15 cellular contexts compared by ENCODE assay signal in the genomic region with DNA sequence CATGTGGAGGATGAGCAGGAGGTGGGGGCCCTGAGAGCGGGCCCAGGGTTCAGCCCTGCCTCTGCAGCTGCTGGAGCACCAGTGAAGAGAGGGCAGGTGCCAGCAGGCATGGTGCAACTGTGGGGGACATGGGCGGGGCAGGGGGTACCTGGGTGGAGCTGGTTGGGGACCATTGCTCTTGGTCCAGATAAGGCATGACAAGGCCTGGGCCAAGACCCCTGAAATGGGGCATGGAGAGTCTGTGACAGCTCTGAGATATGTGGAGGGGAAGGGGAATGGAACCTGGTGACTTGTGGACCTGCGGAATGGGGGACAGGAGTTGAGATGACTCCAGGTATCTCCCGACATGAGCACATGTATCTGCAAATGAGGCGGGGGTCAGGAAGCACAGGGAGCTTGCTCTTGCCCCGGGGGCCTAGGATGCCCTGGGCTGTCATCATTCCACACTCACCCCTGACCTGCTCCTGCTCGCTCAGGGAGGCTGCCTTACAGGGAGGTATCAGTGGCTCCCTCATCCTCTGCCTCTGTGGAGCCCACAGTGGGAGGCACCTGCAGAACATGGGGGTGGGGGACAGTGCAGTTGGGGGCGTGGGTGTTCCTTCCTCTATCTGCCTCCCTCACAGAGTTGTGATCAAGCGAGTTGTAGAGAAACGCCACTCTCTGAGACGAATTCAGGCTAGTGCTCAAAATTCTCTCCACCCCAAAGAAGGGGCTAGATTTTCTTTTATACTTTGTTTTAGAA. TPM values are rescaled to one million over a fixed set of nuclear protein-coding genes. Genes with fewer than 3 reads are reported as not detected.
DNase-seq lines count a peak whose midpoint lies in the region; ATAC-seq, FAIRE-seq and TF ChIP-seq lines count a peak whose summit lies in the region.
"Had no signal": no experiment of that assay in that cellular context is flagged by ENCODE, and none has a peak within 500 bp of the region (broad histone marks: within the 10 kb centered on the region; RNA-seq: fewer than 3 reads in every experiment).

No MANE protein-coding gene starts in this region.

- no peak overlapping the region for H3K9ac ChIP-seq in H9 (ENCODE audit: extremely low read depth, insufficient read length, low read length)

- H4K20me1 ChIP-seq in H9 (ENCODE audit: control insufficient read depth, insufficient read depth, insufficient read length) = no peaks in the 10 kb centered on the region

- no peak overlapping the region for H4K5ac ChIP-seq in H9 (ENCODE audit: insufficient read length, low read depth, low read length)

- H3K4me1 ChIP-seq in H9 (ENCODE audit: insufficient read depth, low read length) = peaks cover 4% of the 10 kb centered on the region; the same call in 1 of the 2 replicates
- peaks cover 44 to 53% (median 50%) of the 10 kb centered on the region in 4 donors for H3K4me1 ChIP-seq in upper lobe of left lung

- no peak overlapping the region for H4K91ac ChIP-seq in H9 (ENCODE audit: insufficient read length, low read depth, low read length)

- no peak for TF ChIP-seq POLR2A in upper lobe of left lung (IDR thresholded peaks at IDR 0.05)

- peaks cover 24% of the 10 kb centered on the region for H3K4me1 Mint-ChIP-seq in activated CD8-positive, alpha-beta T cell treated with anti-CD3 and anti-CD28 coated beads for 36 hours (ENCODE audit: low read depth)
- peaks cover 15% of the 10 kb centered on the region for H3K4me1 Mint-ChIP-seq in activated CD8-positive, alpha-beta T cell treated with anti-CD3 and anti-CD28 coated beads, Interleukin-2, amount 10 ng/mL, durations not matched to agents 7 days and 5 days (ENCODE audit: low read depth)
- H3K4me1 Mint-ChIP-seq in H9 (peaks cover 44 to 59% of the 10 kb centered on the region in 2 experiments), neural crest cell (peaks cover 28% of the 10 kb centered on the region)

- no peak for TF ChIP-seq EP300 in upper lobe of left lung (IDR thresholded peaks at IDR 0.05)

- H3K4ac ChIP-seq in H9 (ENCODE audit: low read depth, low read length) = no peak overlapping the region

- TF ChIP-seq CTCF in activated CD8-positive, alpha-beta T cell treated with anti-CD3 and anti-CD28 coated beads for 36 hours (IDR thresholded peaks at IDR 0.05) = no peak
- TF ChIP-seq CTCF in H9 (conservative IDR thresholded peaks at IDR 0.05) (no peak), neural crest cell (conservative IDR thresholded peaks at IDR 0.05) (no peak), upper lobe of left lung (IDR thresholded peaks at IDR 0.05) (no peak)

- H3K14ac ChIP-seq in H9 (ENCODE audit: insufficient read depth, low read length) = no peak overlapping the region

- ATAC-seq in activated CD8-positive, alpha-beta T cell treated with anti-CD3 and anti-CD28 coated beads for 36 hours = no peak
- ATAC-seq in activated CD8-positive, alpha-beta T cell treated with anti-CD3 and anti-CD28 coated beads, Interleukin-2, amount 10 ng/mL, durations not matched to agents 7 days and 5 days = no peak
- ATAC-seq in activated naive CD4-positive, alpha-beta T cell treated with anti-CD3 and anti-CD28 coated beads, Interleukin-2, amount 50 U/mL, for 72 hours = no peak
- ATAC-seq in upper lobe of left lung (ENCODE audit: low FRiP score in 2 of 2) = no peak

- no peak overlapping the region for H3K4me3 ChIP-seq in upper lobe of left lung
- H3K4me3 ChIP-seq: thoracic aorta had no signal

- no peak overlapping the region for H3K18ac ChIP-seq in H9 (ENCODE audit: insufficient read length, low read depth, low read length)

- FAIRE-seq in RCC 7860 (lab: Jason Lieb, UNC) = no peak

- H3K4me3 Mint-ChIP-seq in activated CD8-positive, alpha-beta T cell treated with anti-CD3 and anti-CD28 coated beads for 36 hours = no peak overlapping the region
- no peak overlapping the region for H3K4me3 Mint-ChIP-seq in activated CD8-positive, alpha-beta T cell treated with anti-CD3 and anti-CD28 coated beads, Interleukin-2, amount 10 ng/mL, durations not matched to agents 7 days and 5 days
- H3K4me3 Mint-ChIP-seq in H9 = no peak overlapping the region
- peak overlapping the region; percentile 38 for H3K4me3 Mint-ChIP-seq in neural crest cell
- H3K4me3 Mint-ChIP-seq: WTC11 had no signal

- H3T11ph ChIP-seq in H9 (ENCODE audit: low read length) = no peak overlapping the region

- DNase-seq in activated CD8-positive, alpha-beta T cell treated with anti-CD3 and anti-CD28 coated beads for 36 hours = no peak
- no peak for DNase-seq in activated CD8-positive, alpha-beta T cell treated with anti-CD3 and anti-CD28 coated beads, Interleukin-2, amount 10 ng/mL, durations not matched to agents 7 days and 5 days
- DNase-seq in H9 (no peak), neural crest cell (ENCODE audit: low read depth, low spot score) (no peak), HCEC 1CT (no peak), upper lobe of left lung (no peak), RCC 7860 (ENCODE audit: low spot score) (no peak)
- DNase-seq in activated naive CD4-positive, alpha-beta T cell treated with anti-CD3 and anti-CD28 coated beads, Interleukin-2, amount 50 U/mL, for 72 hours (ENCODE audit: low spot score in 2 of 2) = no peak
- DNase-seq: NCI-H1694 treated with DMSO at 0.1 percent for 48 hours, NCI-H510A treated with DMSO at 0.1 percent for 48 hours had no signal

- no peak overlapping the region for H2AFZ ChIP-seq in H9 (ENCODE audit: low read length)

- no peaks in the 10 kb centered on the region for H3K79me2 ChIP-seq in H9 (ENCODE audit: insufficient read depth, low read length)

- no peak overlapping the region for H2AK5ac ChIP-seq in H9 (ENCODE audit: insufficient read length, low read length)

- intact Hi-C loops in activated CD8-positive, alpha-beta T cell treated with anti-CD3 and anti-CD28 coated beads for 36 hours (cut with micrococcal nuclease) = no loop called here

- no peaks in the 10 kb centered on the region for H3K79me1 ChIP-seq in H9 (ENCODE audit: insufficient read depth, low read depth, low read length, poor library complexity, severe bottlenecking)

- H3K27me3 ChIP-seq in H9 (ENCODE audit: insufficient read depth, low read length) (no peaks in the 10 kb centered on the region; the same call in 1 of the 2 replicates), upper lobe of left lung (no peaks in the 10 kb centered on the region)

- no peak overlapping the region for H2BK15ac ChIP-seq in H9 (ENCODE audit: low read depth, low read length)

- WGBS in H9 (ENCODE audit: extremely low coverage, insufficient read length, low lambda C conversion rate) = no CpG with 5 or more reads among the region's 11 CpGs
- 76 to 77% methylated on average over 9 to 11 of the region's 11 CpGs for WGBS in upper lobe of left lung, 2 donors

- no peaks in the 10 kb centered on the region for H3K27me3 Mint-ChIP-seq in activated CD8-positive, alpha-beta T cell treated with anti-CD3 and anti-CD28 coated beads for 36 hours
- peaks cover 16% of the 10 kb centered on the region for H3K27me3 Mint-ChIP-seq in activated CD8-positive, alpha-beta T cell treated with anti-CD3 and anti-CD28 coated beads, Interleukin-2, amount 10 ng/mL, durations not matched to agents 7 days and 5 days (ENCODE audit: low read depth)
- H3K27me3 Mint-ChIP-seq in H9 (ENCODE audit: low read depth) (peaks cover 14% of the 10 kb centered on the region), neural crest cell (ENCODE audit: low read depth) (no peaks in the 10 kb centered on the region)

- no peak overlapping the region for H3K23ac ChIP-seq in H9 (ENCODE audit: insufficient read length, low read depth, low read length)

- H3K36me3 ChIP-seq in upper lobe of left lung = no peaks in the 10 kb centered on the region
- H3K36me3 ChIP-seq: thoracic aorta had no signal

- H3K36me3 Mint-ChIP-seq in activated CD8-positive, alpha-beta T cell treated with anti-CD3 and anti-CD28 coated beads for 36 hours (ENCODE audit: low read depth) = no peaks in the 10 kb centered on the region
- no peaks in the 10 kb centered on the region for H3K36me3 Mint-ChIP-seq in activated CD8-positive, alpha-beta T cell treated with anti-CD3 and anti-CD28 coated beads, Interleukin-2, amount 10 ng/mL, durations not matched to agents 7 days and 5 days (ENCODE audit: low read depth)
- H3K36me3 Mint-ChIP-seq in H9 (ENCODE audit: insufficient read depth in 1 of 3, low read depth in 3 of 3) = no peaks in the 10 kb centered on the region
- H3K36me3 Mint-ChIP-seq in activated naive CD4-positive, alpha-beta T cell treated with anti-CD3 and anti-CD28 coated beads, Interleukin-2, amount 50 U/mL, for 72 hours = no peaks in the 10 kb centered on the region
- no peaks in the 10 kb centered on the region for H3K36me3 Mint-ChIP-seq in neural crest cell (ENCODE audit: low read depth)
- H3K36me3 Mint-ChIP-seq: WTC11 had no signal

- H3K9me3 Mint-ChIP-seq in activated CD8-positive, alpha-beta T cell treated with anti-CD3 and anti-CD28 coated beads for 36 hours = no peaks in the 10 kb centered on the region
- no peaks in the 10 kb centered on the region for H3K9me3 Mint-ChIP-seq in activated CD8-positive, alpha-beta T cell treated with anti-CD3 and anti-CD28 coated beads, Interleukin-2, amount 10 ng/mL, durations not matched to agents 7 days and 5 days (ENCODE audit: insufficient read depth)
- peaks cover 0 to 4% of the 10 kb centered on the region in 2 experiments; a peak in 2 of 5 replicates for H3K9me3 Mint-ChIP-seq in H9
- no peaks in the 10 kb centered on the region for H3K9me3 Mint-ChIP-seq in activated naive CD4-positive, alpha-beta T cell treated with anti-CD3 and anti-CD28 coated beads, Interleukin-2, amount 50 U/mL, for 72 hours
- H3K9me3 Mint-ChIP-seq in neural crest cell = no peaks in the 10 kb centered on the region
- H3K9me3 Mint-ChIP-seq: WTC11 had no signal

- H3K4me2 ChIP-seq in H9 (ENCODE audit: insufficient read depth, insufficient read length, low read length) = no peak overlapping the region

- no peak overlapping the region for H4K8ac ChIP-seq in H9 (replicated peaks; ENCODE audit: insufficient read length, low read depth, low read length)

- no peaks in the 10 kb centered on the region for H3K9me3 ChIP-seq in H9 (ENCODE audit: control insufficient read depth, low read depth, low read length)
- no peaks in the 10 kb centered on the region for H3K9me3 ChIP-seq in upper lobe of left lung
- H3K9me3 ChIP-seq: thoracic aorta had no signal

- H2BK20ac ChIP-seq in H9 (ENCODE audit: low read depth, low read length, poor library complexity, severe bottlenecking) = no peak overlapping the region

- peaks cover 4% of the 10 kb centered on the region for H3K23me2 ChIP-seq in H9 (ENCODE audit: insufficient read length, low read depth, low read length, poor library complexity, severe bottlenecking)

- no peak overlapping the region for H2BK120ac ChIP-seq in H9 (ENCODE audit: low read depth, low read length, poor library complexity, severe bottlenecking)

- H2BK5ac ChIP-seq in H9 (ENCODE audit: insufficient read length, low read length) = no peak overlapping the region

- H3K56ac ChIP-seq in H9 (ENCODE audit: insufficient read length, low read depth, low read length) = no peak overlapping the region

- CTCF ChIA-PET in activated CD8-positive, alpha-beta T cell treated with anti-CD3 and anti-CD28 coated beads for 36 hours (lab: Charles Lee) = interaction anchor here (1.6 kb wide), 1 partner anchor 150 kb away, joined by 3 read pairs; no protein-coding TSS in a partner anchor
- CTCF ChIA-PET in activated CD8-positive, alpha-beta T cell treated with anti-CD3 and anti-CD28 coated beads, Interleukin-2, amount 10 ng/mL, durations not matched to agents 7 days and 5 days (lab: Charles Lee) = interaction anchor here (0.8 to 1.3 kb wide), 2 partner anchors 9 to 22 kb away, joined by 3 read pairs; no protein-coding TSS in a partner anchor

- H3K27ac ChIP-seq in H9 (ENCODE audit: insufficient read length, low read depth, low read length) (no peak overlapping the region), upper lobe of left lung (no peak overlapping the region)
- H3K27ac ChIP-seq: thoracic aorta had no signal

- no peak overlapping the region for H2BK12ac ChIP-seq in H9 (ENCODE audit: insufficient read length, low read depth, low read length)

- POLR2A ChIA-PET in activated CD8-positive, alpha-beta T cell treated with anti-CD3 and anti-CD28 coated beads for 36 hours (lab: Charles Lee) = interaction anchor here (0.9 to 2.4 kb wide), 4 partner anchors 10 to 72 kb away, joined by 3 to 9 read pairs (median 4); no protein-coding TSS in a partner anchor
- POLR2A ChIA-PET in activated CD8-positive, alpha-beta T cell treated with anti-CD3 and anti-CD28 coated beads, Interleukin-2, amount 10 ng/mL, durations not matched to agents 7 days and 5 days (lab: Charles Lee) = no interaction called here

- H3K27ac Mint-ChIP-seq in activated CD8-positive, alpha-beta T cell treated with anti-CD3 and anti-CD28 coated beads for 36 hours = peak overlapping the region; percentile 36
- no peak overlapping the region for H3K27ac Mint-ChIP-seq in activated CD8-positive, alpha-beta T cell treated with anti-CD3 and anti-CD28 coated beads, Interleukin-2, amount 10 ng/mL, durations not matched to agents 7 days and 5 days
- peak overlapping the region in 2 of 3 experiments; percentile 20 to 60; a peak in 3 of 7 replicates for H3K27ac Mint-ChIP-seq in H9
- H3K27ac Mint-ChIP-seq in activated naive CD4-positive, alpha-beta T cell treated with anti-CD3 and anti-CD28 coated beads, Interleukin-2, amount 50 U/mL, for 72 hours = peak overlapping the region; percentile 68 to 82
- no peak overlapping the region for H3K27ac Mint-ChIP-seq in neural crest cell (ENCODE audit: unreplicated experiment)

RNA-seq across cellular contexts. Expression of gene TMEM235, which starts 40.2 kb away (rescaled TPM):
- total RNA-seq in activated CD8-positive, alpha-beta T cell treated with anti-CD3 and anti-CD28 coated beads for 36 hours = not detected
- total RNA-seq in activated CD8-positive, alpha-beta T cell treated with anti-CD3 and anti-CD28 coated beads, Interleukin-2, amount 10 ng/mL, durations not matched to agents 7 days and 5 days = not detected
- total RNA-seq in H9 (2021) = 0.13 and 0.28 TPM in 2 replicates
- not detected for total RNA-seq in activated naive CD4-positive, alpha-beta T cell treated with anti-CD3 and anti-CD28 coated beads, Interleukin-2, amount 50 U/mL, for 72 hours
- not detected in 2 replicates for total RNA-seq in neural crest cell
- not detected for total RNA-seq in upper lobe of left lung
- total RNA-seq: aorta, esophagus mucosa, renal cortical epithelial cell, thoracic aorta had no signal

RNA-seq across cellular contexts. Expression of gene BIRC5, which starts 57.5 kb away (rescaled TPM):
- 10 to 100 TPM; 90.6 to 93.7 TPM for total RNA-seq in activated CD8-positive, alpha-beta T cell treated with anti-CD3 and anti-CD28 coated beads for 36 hours
- 100 to 1,000 TPM; 108 to 114 TPM for total RNA-seq in activated CD8-positive, alpha-beta T cell treated with anti-CD3 and anti-CD28 coated beads, Interleukin-2, amount 10 ng/mL, durations not matched to agents 7 days and 5 days
- 97.8 and 104 TPM in 2 replicates for total RNA-seq in H9 (2021)
- total RNA-seq in activated naive CD4-positive, alpha-beta T cell treated with anti-CD3 and anti-CD28 coated beads, Interleukin-2, amount 50 U/mL, for 72 hours = 100 to 1,000 TPM in 1 of 2 donors, 10 to 100 TPM in 1; 87.4 to 106 TPM
- 123 and 134 TPM in 2 replicates for total RNA-seq in neural crest cell
- 1 to 10 TPM in 5 of 6 donors, not detected in 1; 1.4 to 6.4 (median 3.5) TPM for total RNA-seq in upper lobe of left lung

Comparison
In these comparisons a context has a peak if more than half of its experiments do, and no peak if none do; other contexts are left out.
1. H3K27ac Mint-ChIP-seq: peak in activated CD8-positive, alpha-beta T cell treated with anti-CD3 and anti-CD28 coated beads for 36 hours (single experiment), H9 (2 of 3) and activated naive CD4-positive, alpha-beta T cell treated with anti-CD3 and anti-CD28 coated beads, Interleukin-2, amount 50 U/mL, for 72 hours (2 of 2); none in activated CD8-positive, alpha-beta T cell treated with anti-CD3 and anti-CD28 coated beads, Interleukin-2, amount 10 ng/mL, durations not matched to agents 7 days and 5 days (single experiment) and neural crest cell (single experiment).
2. RNA of gene BIRC5, which starts 57.5 kb away (total RNA-seq): 123 to 134 TPM in neural crest cell, 108 to 114 TPM in activated CD8-positive, alpha-beta T cell treated with anti-CD3 and anti-CD28 coated beads, Interleukin-2, amount 10 ng/mL, durations not matched to agents 7 days and 5 days, 87.4 to 106 TPM in activated naive CD4-positive, alpha-beta T cell treated with anti-CD3 and anti-CD28 coated beads, Interleukin-2, amount 50 U/mL, for 72 hours, 97.8 to 104 TPM in H9 and 90.6 to 93.7 TPM in activated CD8-positive, alpha-beta T cell treated with anti-CD3 and anti-CD28 coated beads for 36 hours; 1.4 to 6.4 TPM in upper lobe of left lung; every median in the first group is over 10 times any median in the second.